In the genomic region with DNA sequence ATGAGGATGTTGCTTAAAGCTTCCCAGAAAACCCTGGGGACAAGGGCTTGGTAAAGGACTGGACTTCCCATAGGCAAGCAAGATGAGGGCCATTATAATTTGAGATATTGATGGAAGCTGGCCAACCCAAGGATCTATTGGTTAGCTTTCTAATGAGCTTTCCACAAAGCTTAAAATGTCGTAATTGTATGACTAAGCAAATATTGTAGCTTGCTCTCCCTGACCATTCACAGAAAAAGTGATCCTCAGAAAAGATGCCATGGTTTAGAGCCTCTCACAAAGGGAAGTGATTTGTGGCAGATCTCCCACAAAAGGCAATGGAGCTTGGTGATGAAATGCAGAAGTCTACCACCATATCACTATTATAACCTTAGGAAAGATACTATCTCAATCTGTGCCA, we compare ENCODE assay signal across 19 cellular contexts. TPM values are rescaled to one million over a fixed set of nuclear protein-coding genes. Genes with fewer than 3 reads are reported as not detected.
"Had no signal": no experiment of that assay in that cellular context is flagged by ENCODE, and none has a peak within 500 bp of the region (broad histone marks: within the 10 kb centered on the region; RNA-seq: fewer than 3 reads in every experiment).

No MANE protein-coding gene starts in this region.

- H3K27me3 ChIP-seq: ovary, testis, upper lobe of left lung had no signal

- H3K9me3 ChIP-seq: ovary, psoas muscle, spleen, testis, upper lobe of left lung had no signal

- H3K4me1 ChIP-seq: psoas muscle, spleen, testis, upper lobe of left lung had no signal

- H3K36me3 ChIP-seq: ovary, spleen, upper lobe of left lung had no signal

- H3K4me3 ChIP-seq: ovary, psoas muscle, spleen, testis, upper lobe of left lung had no signal

- H3K27ac ChIP-seq: ovary, psoas muscle, spleen, testis, upper lobe of left lung had no signal

- DNase-seq: activated CD4-positive, alpha-beta memory T cell treated with anti-CD3 and anti-CD28 coated beads, Interleukin-2, amount 10 ng/mL, durations not matched to agents 7 days and 5 days; activated CD4-positive, alpha-beta T cell treated with anti-CD3 and anti-CD28 coated beads for 48 hours; activated CD4-positive, CD25-positive, alpha-beta regulatory T cell; activated CD8-positive, alpha-beta memory T cell treated with anti-CD3 and anti-CD28 coated beads, Interleukin-2, amount 10 ng/mL, durations not matched to agents 7 days and 5 days; effector CD4-positive, alpha-beta T cell; foreskin fibroblast; left ventricle myocardium superior; naive B cell; ovary; psoas muscle; spleen; stimulated activated CD4-positive, alpha-beta T cell treated with anti-CD3 and anti-CD28 coated beads, Interleukin-4, amount 100 ng/mL, for 4 hours; testis; upper lobe of left lung had no signal

RNA-seq across cellular contexts. Expression of a gene that starts 13.6 kb away (rescaled TPM):
- total RNA-seq: activated CD8-positive, alpha-beta memory T cell treated with anti-CD3 and anti-CD28 coated beads, Interleukin-2, amount 10 ng/mL, durations not matched to agents 7 days and 5 days; bronchial epithelial cell; cerebellum; glomerular endothelial cell; left ventricle myocardium superior; mononuclear cell; ovary; psoas muscle; sciatic nerve; spleen; testis; upper lobe of left lung had no signal

RNA-seq across cellular contexts. Expression of a gene that starts 44.5 kb away (rescaled TPM):
- total RNA-seq: activated CD8-positive, alpha-beta memory T cell treated with anti-CD3 and anti-CD28 coated beads, Interleukin-2, amount 10 ng/mL, durations not matched to agents 7 days and 5 days; bronchial epithelial cell; cerebellum; glomerular endothelial cell; left ventricle myocardium superior; mononuclear cell; ovary; psoas muscle; sciatic nerve; spleen; testis; upper lobe of left lung had no signal
